Comparison of ENCODE assay signal across 8 cellular contexts in genomic region chr16:47142469-47143328, GRCh38. TPM values are rescaled to one million over a fixed set of nuclear protein-coding genes. Genes with fewer than 3 reads are reported as not detected.
A peak's percentile ranks its signal among the peaks of the same experiment; 100 is the strongest.
DNase-seq lines count a peak whose midpoint lies in the region; ATAC-seq and TF ChIP-seq lines count a peak whose summit lies in the region.

No MANE protein-coding gene starts in this region.

- H4K8ac ChIP-seq in trophoblast cell (ENCODE audit: low read depth, low read length), result peak overlapping the region; percentile 61

- peak overlapping the region; percentile 39 for H4K12ac ChIP-seq in trophoblast cell (ENCODE audit: low read depth, low read length)

- H3K4me3 Mint-ChIP-seq in activated naive CD8-positive, alpha-beta T cell, result peak overlapping the region; percentile 84

- no peaks in the 10 kb centered on the region for H4K20me1 ChIP-seq in PC-3 (ENCODE audit: low read length)

- no peak overlapping the region for H2BK12ac ChIP-seq in trophoblast cell (ENCODE audit: low read length)

- no peak overlapping the region for H3K27ac Mint-ChIP-seq in activated naive CD8-positive, alpha-beta T cell

- no peak overlapping the region for H3K4ac ChIP-seq in trophoblast cell (ENCODE audit: low read depth, low read length)

- H4K91ac ChIP-seq in trophoblast cell (ENCODE audit: low read depth, low read length), result peak overlapping the region; percentile 42

- no peaks in the 10 kb centered on the region for H3K79me1 ChIP-seq in trophoblast cell (ENCODE audit: low read length)

- no peaks in the 10 kb centered on the region for H3K36me3 Mint-ChIP-seq in activated naive CD8-positive, alpha-beta T cell

- TF ChIP-seq CTCF in PC-3 (conservative IDR thresholded peaks at IDR 0.05; ENCODE audit: low read depth, low read length) (no peak), heart right ventricle (IDR thresholded peaks at IDR 0.05) (no peak)

- H3K9ac ChIP-seq in PC-3 (ENCODE audit: low read length), result peak overlapping the region; percentile 56
- H3K9ac ChIP-seq in trophoblast cell (ENCODE audit: low read length), result no peak overlapping the region

- no peaks in the 10 kb centered on the region for H3F3A ChIP-seq in PC-3 (ENCODE audit: low read length, unreplicated experiment)

- H3K4me2 ChIP-seq in PC-3 (ENCODE audit: low read length) (peak overlapping the region; percentile 85), trophoblast cell (ENCODE audit: low read length) (peak overlapping the region; percentile 93)

- H3K4me1 Mint-ChIP-seq in activated naive CD8-positive, alpha-beta T cell (ENCODE audit: low read depth), result peaks cover 14% of the 10 kb centered on the region

- peaks cover 19% of the 10 kb centered on the region for H3K27me3 Mint-ChIP-seq in activated naive CD8-positive, alpha-beta T cell

- H3K4me1 ChIP-seq in PC-3 (ENCODE audit: insufficient read depth, low read length), result peaks cover 5% of the 10 kb centered on the region
- H3K4me1 ChIP-seq in heart right ventricle, result peaks cover 0 to 19% (median 6%) of the 10 kb centered on the region in 9 donors
- peaks cover 0 to 5% of the 10 kb centered on the region in 2 experiments for H3K4me1 ChIP-seq in trophoblast cell (ENCODE audit: control insufficient read depth in 1 of 2, insufficient read depth in 2 of 2, low read length in 2 of 2)

- ATAC-seq in GM18861 (IDR thresholded peaks at IDR 0.05; ENCODE audit: unreplicated experiment), result peak; percentile 7
- ATAC-seq in HG03097 (IDR thresholded peaks at IDR 0.05; ENCODE audit: low FRiP score, unreplicated experiment), result peak; percentile 12
- peak; percentile 5 for ATAC-seq in PC-3
- ATAC-seq in heart right ventricle, result peak; percentile 28 to 55 (median 40)
- no peak for ATAC-seq in GM18868 (IDR thresholded peaks at IDR 0.05; ENCODE audit: unreplicated experiment)

- POLR2A ChIA-PET in PC-3 (lab: Charles Lee; ENCODE audit: unreplicated experiment), result no interaction called here

- H2AFZ ChIP-seq in PC-3 (ENCODE audit: low read length) (peak overlapping the region; percentile 67), trophoblast cell (ENCODE audit: insufficient read depth, low read length, poor library complexity) (peak overlapping the region; percentile 67)

- peaks cover 54% of the 10 kb centered on the region for H3K79me2 ChIP-seq in PC-3 (ENCODE audit: low read length)
- H3K79me2 ChIP-seq in trophoblast cell (ENCODE audit: control insufficient read depth, insufficient read depth, low read length, poor library complexity), result no peaks in the 10 kb centered on the region

- intact Hi-C loops in PC-3 (cut with micrococcal nuclease) (loop anchor here (5.0 to 10.0 kb wide), 5 partner anchors 105 to 982 kb away; partner anchors contain the start of genes ITFG1 and PHKB), heart right ventricle (cut with DNase I) (loop anchor here in 8 of 10 donors (2.0 to 5.0 kb wide), 8 partner anchors 105 to 1020 kb away; partner anchors contain the start of gene ABCC12 (in 4 of the 8))

- no peak overlapping the region for H3K27ac ChIP-seq in PC-3 (ENCODE audit: low read length)
- peak overlapping the region in 9 of 10 donors; percentile 40 to 83 (median 71) for H3K27ac ChIP-seq in heart right ventricle
- H3K27ac ChIP-seq in trophoblast cell (ENCODE audit: low read depth, low read length), result no peak overlapping the region

- no peak overlapping the region for H2BK5ac ChIP-seq in trophoblast cell (ENCODE audit: low read depth, low read length, poor library complexity)

- H3K18ac ChIP-seq in trophoblast cell (ENCODE audit: low read length), result peak overlapping the region; percentile 38

- H3K36me3 ChIP-seq in PC-3 (ENCODE audit: low read depth, low read length) (no peaks in the 10 kb centered on the region), heart right ventricle (no peaks in the 10 kb centered on the region), trophoblast cell (ENCODE audit: control insufficient read depth in 1 of 2, insufficient read depth in 2 of 2, low read length in 2 of 2) (no peaks in the 10 kb centered on the region)

- 0 to 1% methylated on average over 62 to 64 of the region's 64 CpGs for WGBS in heart right ventricle, 2 donors
- no CpG with 5 or more reads among the region's 64 CpGs for WGBS in trophoblast cell (ENCODE audit: extremely low coverage, insufficient coverage, insufficient read length)

- no peak overlapping the region for H3K23ac ChIP-seq in trophoblast cell (ENCODE audit: low read length)

- no peak overlapping the region for H2BK120ac ChIP-seq in trophoblast cell (ENCODE audit: insufficient read depth, low read length, poor library complexity)

- H3K27me3 ChIP-seq in PC-3 (ENCODE audit: low read length), result no peaks in the 10 kb centered on the region
- H3K27me3 ChIP-seq in heart right ventricle, result peaks cover 0 to 16% (median 0%) of the 10 kb centered on the region in 7 donors
- H3K27me3 ChIP-seq in trophoblast cell (ENCODE audit: insufficient read depth, low read length), result peaks cover 13% of the 10 kb centered on the region

- CTCF ChIA-PET in PC-3 (lab: Charles Lee), result interaction anchor here (1.4 to 1.5 kb wide), 2 partner anchors 105 to 1022 kb away, joined by 9 to 10 read pairs; no protein-coding TSS in a partner anchor

- no peaks in the 10 kb centered on the region for H3K9me2 ChIP-seq in PC-3 (replicated peaks; ENCODE audit: low read length)

- no peaks in the 10 kb centered on the region for H3K9me3 Mint-ChIP-seq in activated naive CD8-positive, alpha-beta T cell (ENCODE audit: low read depth)

- H3K4me3 ChIP-seq in PC-3 (ENCODE audit: low read length) (peak overlapping the region; percentile 69), heart right ventricle (peak overlapping the region; percentile 48 to 69 (median 60)), trophoblast cell (ENCODE audit: low read depth, low read length) (peak overlapping the region; percentile 74)

- peak; percentile 65 for DNase-seq in ACHN
- DNase-seq in PC-3, result peak; percentile 18
- peak; percentile 11 to 23 for DNase-seq in heart right ventricle
- peak; percentile 50 to 74 for DNase-seq in trophoblast cell

- H3K14ac ChIP-seq in trophoblast cell (ENCODE audit: low read length), result no peak overlapping the region

- H3K9me3 ChIP-seq in PC-3 (ENCODE audit: low read length) (no peaks in the 10 kb centered on the region), heart right ventricle (no peaks in the 10 kb centered on the region), trophoblast cell (ENCODE audit: insufficient read depth, low read depth, low read length) (no peaks in the 10 kb centered on the region)

- no TSS peak for BruUV-seq in PC-3 (replicated peaks; lab: Mats Ljungman, UMichigan)

- in situ Hi-C loops in ACHN (cut with HindIII; ENCODE audit: low pct_ligation_motif_present, low pct_unique_long_range_greater_than_20kb, low sequenced_read_pairs), result no loop called here

- H2AK5ac ChIP-seq in trophoblast cell (ENCODE audit: low read length), result no peak overlapping the region

RNA-seq across cellular contexts. Expression of gene NETO2, which starts 1.0 kb away (rescaled TPM):
- total RNA-seq in PC-3 (2014; rRNA removed) (40.6 and 43.7 TPM in 2 replicates), heart right ventricle (1 to 10 TPM; 1.3 to 5.3 (median 2.2) TPM)
- 1 to 10 TPM; 1.4 to 4.1 TPM for polyA plus RNA-seq in heart right ventricle
- 13.5 and 15.0 TPM in 2 replicates for polyA plus RNA-seq in trophoblast cell (2013)

Comparison
In these comparisons a context has a peak if more than half of its experiments do, and no peak if none do; other contexts are left out.
1. H3K27ac ChIP-seq: peak in heart right ventricle (9 of 10); none in PC-3 (single experiment) and trophoblast cell (single experiment).
2. Peak in every context shown above with its lines, with median percentiles within 50 percentile points of each other: DNase-seq and H3K4me3 ChIP-seq.